ENCODE assay signal across 8 cellular contexts in genomic region chrX:65985922-65986588, GRCh38. TPM values are rescaled to one million over a fixed set of nuclear protein-coding genes. Genes with fewer than 3 reads are reported as not detected.
DNase-seq lines count a peak whose midpoint lies in the region; ATAC-seq, FAIRE-seq and TF ChIP-seq lines count a peak whose summit lies in the region.

No MANE protein-coding gene starts in this region.

- RAD21 ChIA-PET in GM12878 (lab: Charles Lee; ENCODE audit: unreplicated experiment): interaction anchor here (1.0 to 3.2 kb wide), 13 partner anchors 16 to 744 kb away, joined by 3 to 9 read pairs (median 3); no protein-coding TSS in a partner anchor

- H3K27ac ChIP-seq in Karpas-422 (ENCODE audit: low read length): no peak overlapping the region
- H3K27ac ChIP-seq in GM12878 (ENCODE audit: control insufficient read depth, insufficient read depth): no peak overlapping the region

- intact Hi-C loops in GM12878 (cut with micrococcal nuclease; ENCODE audit: unreplicated experiment): loop anchor here (1.0 to 5.0 kb wide), 5 partner anchors 114 to 421 kb away; no protein-coding TSS in a partner anchor

- H3K36me3 ChIP-seq in Karpas-422 (ENCODE audit: insufficient read depth, low read length) (no peaks in the 10 kb centered on the region), GM12878 (ENCODE audit: control insufficient read depth in 2 of 2, insufficient read depth in 2 of 2, low read length in 1 of 2) (no peaks in the 10 kb centered on the region)

- no peak overlapping the region for H3K4me3 ChIP-seq in Karpas-422 (ENCODE audit: low read length)
- no peak overlapping the region for H3K4me3 ChIP-seq in GM12878

- H4K20me1 ChIP-seq in Karpas-422 (ENCODE audit: insufficient read depth, low read depth, low read length) (no peaks in the 10 kb centered on the region), GM12878 (ENCODE audit: control insufficient read depth, insufficient read depth) (no peaks in the 10 kb centered on the region)

- BruUV-seq in GM12878 (replicated peaks; lab: Mats Ljungman, UMichigan): no TSS peak

- SMC1A ChIA-PET in GM12878 (lab: Charles Lee; ENCODE audit: uncharacterized antibody, unreplicated experiment): interaction anchor here (0.7 to 2.7 kb wide), 17 partner anchors 8 to 404 kb away, joined by 3 to 17 read pairs (median 5); no protein-coding TSS in a partner anchor

- H3K79me2 ChIP-seq in Karpas-422 (ENCODE audit: low read length) (no peaks in the 10 kb centered on the region), GM12878 (ENCODE audit: control insufficient read depth, insufficient read depth, low read length) (no peaks in the 10 kb centered on the region)

- in situ Hi-C loops in GM12878 (cut with MboI): no loop called here

- POLR2A ChIA-PET in GM12878 (lab: Charles Lee): no interaction called here

- H3K9me3 ChIP-seq in Karpas-422 (ENCODE audit: low read length) (no peaks in the 10 kb centered on the region), GM12878 (replicated peaks; ENCODE audit: control insufficient read depth, insufficient read depth, low read length) (no peaks in the 10 kb centered on the region)

- no peaks in the 10 kb centered on the region for H3K27me3 ChIP-seq in Karpas-422 (ENCODE audit: low read length)
- H3K27me3 ChIP-seq in GM12878 (replicated peaks in 1 of 2; ENCODE audit: control insufficient read depth in 2 of 2, insufficient read depth in 2 of 2, low read length in 1 of 2): no peaks in the 10 kb centered on the region

- 27% methylated on average over 5 of the region's 5 CpGs for WGBS in GM12878 (ENCODE audit: insufficient coverage, insufficient replicate concordance, low lambda C conversion rate, missing lambda C conversion rate)

- no peak for TF ChIP-seq POLR2A in GM12878 (IDR thresholded peaks at IDR 0.05; ENCODE audit: low read depth, low read length)

- no peak overlapping the region for H2AFZ ChIP-seq in Karpas-422 (ENCODE audit: low read length)
- peak overlapping the region; percentile 57 for H2AFZ ChIP-seq in GM12878 (ENCODE audit: control insufficient read depth, low read depth, low read length)

- H3K9ac ChIP-seq in Karpas-422 (ENCODE audit: low read length) (no peak overlapping the region), GM12878 (ENCODE audit: control insufficient read depth, insufficient read depth, low read length) (no peak overlapping the region)

- DNase-seq in EH (ENCODE audit: low read depth): peak; percentile 54
- DNase-seq in Karpas-422: peak; percentile 83
- DNase-seq in T-helper 22 cell (ENCODE audit: low read depth): peak; percentile 11
- DNase-seq in GM12878 (ENCODE audit: low read depth, low spot score): peak; percentile 55
- DNase-seq in islet precursor cell: peak; percentile 69
- DNase-seq in stimulated activated CD4-positive, alpha-beta T cell treated with anti-CD3 and anti-CD28 coated beads, Interleukin-4, amount 100 ng/mL, for 24 hours: peak; percentile 66
- DNase-seq in NCI-H1930 (lab: John Stamatoyannopoulos, UW): no peak

- FAIRE-seq in GM12878 (lab: Jason Lieb, UNC): no peak

- H3K4me2 ChIP-seq in Karpas-422 (ENCODE audit: low read depth, low read length, poor library complexity, severe bottlenecking): no peak overlapping the region
- no peak overlapping the region for H3K4me2 ChIP-seq in GM12878 (ENCODE audit: control insufficient read depth, insufficient read depth)

- no peaks in the 10 kb centered on the region for H3K9me2 ChIP-seq in Karpas-422 (replicated peaks; ENCODE audit: insufficient read depth, low read length)

- CTCF ChIA-PET in GM12878 (lab: Yijun Ruan, JAX): interaction anchor here (0.6 to 3.0 kb wide), 14 partner anchors 9 to 405 kb away, joined by 3 to 24 read pairs (median 4); no protein-coding TSS in a partner anchor

- TF ChIP-seq CTCF in GM12878 (IDR thresholded peaks at IDR 0.05 in 2 of 3, conservative IDR thresholded peaks at IDR 0.05 in 1 of 3; ENCODE audit: control insufficient read depth in 2 of 3, extremely low read depth in 1 of 3, insufficient read depth in 1 of 3, low read depth in 3 of 3, low read length in 3 of 3): peak; percentile 53 to 67 (median 58); a peak in 5 of 6 replicates

- TF ChIP-seq EP300 in GM12878 (IDR thresholded peaks at IDR 0.05; ENCODE audit: borderline replicate concordance in 1 of 2, control insufficient read depth in 1 of 2, low read depth in 2 of 2, low read length in 2 of 2): no peak

- H3K4me1 ChIP-seq in Karpas-422 (ENCODE audit: low read length) (no peaks in the 10 kb centered on the region), GM12878 (ENCODE audit: control insufficient read depth, insufficient read depth, low read length) (no peaks in the 10 kb centered on the region)

- peak; percentile 81 for TF ChIP-seq RAD21 in GM12878 (IDR thresholded peaks at IDR 0.05; ENCODE audit: insufficient read depth, low read depth, low read length)

- ATAC-seq in GM21619 (IDR thresholded peaks at IDR 0.05; ENCODE audit: unreplicated experiment) (peak; percentile 83), GM12878 (peak; percentile 98)

TF ChIP-seq in GM12878, 131 proteins besides CTCF, POLR2A, EP300 and RAD21:
- TF ChIP-seq, protein P1, sequence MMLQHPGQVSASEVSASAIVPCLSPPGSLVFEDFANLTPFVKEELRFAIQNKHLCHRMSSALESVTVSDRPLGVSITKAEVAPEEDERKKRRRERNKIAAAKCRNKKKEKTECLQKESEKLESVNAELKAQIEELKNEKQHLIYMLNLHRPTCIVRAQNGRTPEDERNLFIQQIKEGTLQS (IDR thresholded peaks at IDR 0.05; ENCODE audit: borderline replicate concordance, extremely low read depth, low read depth, low read length): no peak
- TF ChIP-seq EED (IDR thresholded peaks at IDR 0.05; ENCODE audit: low read depth): peak; percentile 44; the same call in 1 of the 2 replicates
- TF ChIP-seq MYB (IDR thresholded peaks at IDR 0.05; ENCODE audit: borderline replicate concordance, low read depth, low read length): no peak
- peak; percentile 85 for TF ChIP-seq SMC3 (IDR thresholded peaks at IDR 0.05; ENCODE audit: borderline replicate concordance, low read length)
- TF ChIP-seq RUNX3 (IDR thresholded peaks at IDR 0.05; ENCODE audit: low read length): peak; percentile 47
- TF ChIP-seq FOXM1 (IDR thresholded peaks at IDR 0.05; ENCODE audit: low read depth, low read length): no peak
- peak; percentile 54; the same call in 1 of the 2 replicates for TF ChIP-seq PKNOX1 (IDR thresholded peaks at IDR 0.05)
TF ChIP-seq in GM12878: peak in this region for 4.

RNA-seq across cellular contexts. Expression of gene VSIG4, which starts 53.8 kb away (rescaled TPM):
- total RNA-seq in Karpas-422 (2014; rRNA removed; shearing (Covaris generic); ENCODE audit: low replicate concordance): not detected in 2 replicates
- total RNA-seq in GM12878 (2013; cell fraction: nucleolus; rRNA removed): not detected in 2 replicates
- total RNA-seq in GM12878 (2014; rRNA removed): not detected in 2 replicates
- total RNA-seq in GM12878 (2014; rRNA removed; fragmentation: Illumina TruSeq; extraction: Trizol): not detected in 2 replicates
- total RNA-seq in GM12878 (2021): 0.13 and 0.36 TPM in 2 replicates
- not detected for polyA plus RNA-seq in GM12878 (2011; ENCODE audit: low read depth)
- 0.05 TPM in 1 of 2 replicates, not detected in the other for polyA plus RNA-seq in GM12878 (2011; rRNA removed)
- polyA plus RNA-seq in GM12878 (2011; cell fraction: cytosol; rRNA removed): 0.05 and 0.06 TPM in 2 replicates
- polyA plus RNA-seq in GM12878 (2011; cell fraction: nucleus; rRNA removed): 0.10 TPM in 1 of 2 replicates, not detected in the other
- polyA plus RNA-seq in GM12878 (2012): not detected in 2 replicates
- not detected in 2 replicates for polyA plus RNA-seq in GM12878 (2014; fragmentation: Illumina TruSeq; extraction: Trizol)
- polyA plus RNA-seq in GM12878 (2014; fragmentation: Nextera tagmentation; extraction: Ambion mirVana): not detected
- polyA plus RNA-seq in GM12878 (2014; rRNA removed): not detected in 2 replicates
- polyA plus RNA-seq in GM12878 (2016; fragmentation: Nextera tagmentation; extraction: Ambion mirVana): not detected
- 0.15 TPM in 1 of 2 replicates, not detected in the other for polyA minus RNA-seq in GM12878 (2011; rRNA and poly(A)+ RNA removed)
- polyA minus RNA-seq in GM12878 (2011; cell fraction: cytosol; rRNA and poly(A)+ RNA removed): not detected in 2 replicates
- not detected in 2 replicates for polyA minus RNA-seq in GM12878 (2011; cell fraction: nucleus; rRNA and poly(A)+ RNA removed)

Comparison
In these comparisons a context has a peak if more than half of its experiments do, and no peak if none do; other contexts are left out.
1. DNase-seq: peak in EH (single experiment), Karpas-422 (single experiment), T-helper 22 cell (single experiment), GM12878 (single experiment), islet precursor cell (single experiment) and stimulated activated CD4-positive, alpha-beta T cell treated with anti-CD3 and anti-CD28 coated beads, Interleukin-4, amount 100 ng/mL, for 24 hours (single experiment); none in NCI-H1930 (0 of 2).